In the genomic region with DNA sequence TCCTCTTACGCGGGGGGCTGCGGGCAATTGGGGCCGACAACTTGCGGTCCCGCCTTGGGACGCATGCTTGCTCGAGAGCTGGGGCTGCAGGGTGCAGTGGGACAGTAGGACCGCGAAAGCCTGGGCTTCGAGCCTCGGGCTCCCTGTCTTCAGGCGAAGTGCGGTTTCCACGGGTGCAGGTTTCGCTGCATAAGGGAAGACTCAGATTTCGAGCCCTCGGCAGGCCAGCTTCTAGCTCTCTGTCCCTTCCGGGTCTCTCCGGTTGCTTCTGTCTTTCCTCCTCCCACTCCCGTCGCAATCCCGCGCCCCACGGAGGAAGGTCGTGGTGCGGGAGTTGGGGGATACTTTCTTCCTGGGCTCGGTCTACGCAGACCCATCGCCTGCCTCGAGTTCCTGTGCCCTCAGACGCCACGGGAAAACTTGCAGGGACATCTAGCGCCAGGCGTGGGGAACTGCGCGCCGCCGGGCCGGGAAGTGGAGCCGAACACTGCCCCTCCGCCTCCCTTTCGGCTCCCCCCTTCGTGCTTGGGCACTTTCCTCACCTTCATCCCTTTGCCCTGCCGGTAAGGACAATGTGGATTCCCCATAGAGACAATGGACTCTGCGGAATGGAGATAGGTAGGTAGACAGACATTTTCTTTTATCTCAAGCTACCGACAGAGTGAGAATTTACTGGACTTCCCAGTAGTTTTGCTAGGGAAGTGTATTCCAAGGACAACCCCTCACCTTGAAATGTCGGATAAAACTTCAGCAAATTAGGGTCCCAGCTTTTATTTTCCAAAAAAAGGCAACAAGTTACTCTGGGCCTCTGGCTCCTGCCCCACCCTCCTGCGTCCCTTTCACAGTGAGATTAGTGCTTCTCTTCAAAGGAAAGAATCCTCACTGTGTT, we compare ENCODE assay signal across 8 cellular contexts. TPM values are rescaled to one million over a fixed set of nuclear protein-coding genes. Genes with fewer than 3 reads are reported as not detected.
DNase-seq lines count a peak whose midpoint lies in the region; ATAC-seq, FAIRE-seq and TF ChIP-seq lines count a peak whose summit lies in the region.

No MANE protein-coding gene starts in this region.

- peak in 1 of 10 experiments; percentile 34 for DNase-seq in CD4-positive, alpha-beta T cell
- DNase-seq in NCI-H2227 (lab: John Stamatoyannopoulos, UW; ENCODE audit: unreplicated experiment) = peak; percentile 80
- no peak for DNase-seq in astrocyte (ENCODE audit: low read depth)
- no peak for DNase-seq in sigmoid colon
- DNase-seq in NCI-H1105 (lab: John Stamatoyannopoulos, UW) = no peak

- H3K36me3 Mint-ChIP-seq in CD4-positive, alpha-beta T cell (ENCODE audit: low read depth) = peaks cover 30% of the 10 kb centered on the region
- peaks cover 2% of the 10 kb centered on the region for H3K36me3 Mint-ChIP-seq in astrocyte (ENCODE audit: low read depth, unreplicated experiment)

- no peak overlapping the region for H3K9ac ChIP-seq in astrocyte (ENCODE audit: low read length)

- H3K79me2 ChIP-seq in astrocyte (ENCODE audit: insufficient read depth, low read length) = no peaks in the 10 kb centered on the region

- intact Hi-C loops in CD4-positive, alpha-beta T cell (cut with DNase I, micrococcal nuclease) = loop anchor here in 1 of 2 experiments (5.0 to 10.0 kb wide), 2 partner anchors 44 to 1753 kb away; a partner anchor contains a TSS
- intact Hi-C loops in sigmoid colon (cut with DNase I) = loop anchor here (5.0 kb wide), 1 partner anchor 976 kb away; no protein-coding TSS in a partner anchor

- H2AFZ ChIP-seq in astrocyte (ENCODE audit: low read depth, low read length) = peak overlapping the region; percentile 75

- H3K9me3 ChIP-seq in CD4-positive, alpha-beta T cell (ENCODE audit: control insufficient read depth, low read length) = peaks cover 24% of the 10 kb centered on the region
- peaks cover 3% of the 10 kb centered on the region for H3K9me3 ChIP-seq in astrocyte (ENCODE audit: insufficient read depth, low read depth, low read length)
- peaks cover 0 to 3% (median 0%) of the 10 kb centered on the region in 4 donors for H3K9me3 ChIP-seq in sigmoid colon

- POLR2A ChIA-PET in CD4-positive, alpha-beta T cell (lab: Charles Lee) = interaction anchor here (1.5 kb wide), 1 partner anchor 9 kb away, joined by 4 read pairs; no protein-coding TSS in a partner anchor

- H3K27ac ChIP-seq in CD4-positive, alpha-beta T cell (ENCODE audit: low read depth, low read length) = no peak overlapping the region
- H3K27ac ChIP-seq in astrocyte (ENCODE audit: low read depth, low read length) (no peak overlapping the region), sigmoid colon (peak overlapping the region in 3 of 4 donors; percentile 92 to 96 (median 94))

- no peak for TF ChIP-seq EP300 in sigmoid colon (IDR thresholded peaks at IDR 0.05)

- peaks cover 36% of the 10 kb centered on the region for H3K4me1 Mint-ChIP-seq in CD4-positive, alpha-beta T cell (ENCODE audit: low read depth)
- no peaks in the 10 kb centered on the region for H3K4me1 Mint-ChIP-seq in astrocyte (ENCODE audit: low read depth, unreplicated experiment)

- H3K27me3 ChIP-seq in CD4-positive, alpha-beta T cell (ENCODE audit: control insufficient read depth, insufficient read depth, low read length) = peaks cover 93% of the 10 kb centered on the region
- H3K27me3 ChIP-seq in astrocyte (ENCODE audit: insufficient read depth, low read length) (peaks cover 94% of the 10 kb centered on the region), sigmoid colon (peaks cover 22 to 94% (median 22%) of the 10 kb centered on the region in 3 donors)

- H3K36me3 ChIP-seq in astrocyte (ENCODE audit: insufficient read depth, low read length) (no peaks in the 10 kb centered on the region), sigmoid colon (no peaks in the 10 kb centered on the region)

- CTCF ChIA-PET in CD4-positive, alpha-beta T cell (lab: Charles Lee) = no interaction called here

- peak overlapping the region; percentile 76 for H3K4me2 ChIP-seq in astrocyte (ENCODE audit: low read length)

- FAIRE-seq in astrocyte (lab: Jason Lieb, UNC) = no peak

- H3K4me3 ChIP-seq in astrocyte (ENCODE audit: insufficient read depth, low read depth, low read length) (peak overlapping the region; percentile 21), iPS-11a (ENCODE audit: low read depth, low read length) (peak overlapping the region; percentile 14), sigmoid colon (peak overlapping the region; percentile 24 to 51 (median 38))

- H3K27ac Mint-ChIP-seq in CD4-positive, alpha-beta T cell = peak overlapping the region; percentile 47
- H3K27ac Mint-ChIP-seq in astrocyte (ENCODE audit: unreplicated experiment) = no peak overlapping the region

- no peaks in the 10 kb centered on the region for H3K4me1 ChIP-seq in astrocyte (ENCODE audit: insufficient read depth, low read length)
- H3K4me1 ChIP-seq in sigmoid colon = peaks cover 0 to 55% (median 51%) of the 10 kb centered on the region in 4 donors

- TF ChIP-seq CTCF in CD4-positive, alpha-beta T cell (IDR thresholded peaks at IDR 0.05) = peak; percentile 24
- TF ChIP-seq CTCF in astrocyte (IDR thresholded peaks at IDR 0.05; ENCODE audit: insufficient read depth, low read depth, low read length) (peak; percentile 44), sigmoid colon (IDR thresholded peaks at IDR 0.05) (peak; percentile 77 to 83 (median 80))

- peaks cover 12% of the 10 kb centered on the region for H4K20me1 ChIP-seq in astrocyte (ENCODE audit: insufficient read depth, low read length)

- H3K4me3 Mint-ChIP-seq in CD4-positive, alpha-beta T cell = peak overlapping the region; percentile 72
- peak overlapping the region; percentile 85 for H3K4me3 Mint-ChIP-seq in astrocyte (ENCODE audit: unreplicated experiment)

- H3K27me3 Mint-ChIP-seq in CD4-positive, alpha-beta T cell = peaks cover 93% of the 10 kb centered on the region
- H3K27me3 Mint-ChIP-seq in astrocyte (ENCODE audit: low read depth, unreplicated experiment) = peaks cover 90% of the 10 kb centered on the region

- peaks cover 10% of the 10 kb centered on the region for H3K9me3 Mint-ChIP-seq in CD4-positive, alpha-beta T cell
- peaks cover 39% of the 10 kb centered on the region for H3K9me3 Mint-ChIP-seq in astrocyte (ENCODE audit: unreplicated experiment)

- WGBS in sigmoid colon, 2 donors = 4 to 6% methylated on average over 49 of the region's 49 CpGs

- no peak for TF ChIP-seq POLR2A in sigmoid colon (IDR thresholded peaks at IDR 0.05)

- no peak for ATAC-seq in CD4-positive, alpha-beta T cell (ENCODE audit: poor library complexity)
- ATAC-seq in GM19372 (IDR thresholded peaks at IDR 0.05; ENCODE audit: low read depth, unreplicated experiment) (peak; percentile 61), HG03354 (IDR thresholded peaks at IDR 0.05; ENCODE audit: poor library complexity, severe bottlenecking, unreplicated experiment) (no peak)

RNA-seq across cellular contexts. Expression of a gene that starts 4.2 kb away (rescaled TPM):
- total RNA-seq in CD4-positive, alpha-beta T cell = not detected
- total RNA-seq in astrocyte (not detected in 2 replicates), sigmoid colon (10 to 100 TPM; 18.7 to 48.9 (median 34.1) TPM)
- polyA plus RNA-seq in sigmoid colon = 1 to 10 TPM in 2 of 3 donors, not detected in 1; 2.3 to 2.4 TPM

RNA-seq across cellular contexts. Expression of a gene that starts 4.5 kb away (rescaled TPM):
- total RNA-seq in CD4-positive, alpha-beta T cell = not detected
- not detected in 2 replicates for total RNA-seq in astrocyte
- 1 to 10 TPM; 1.2 to 4.6 (median 2.1) TPM for total RNA-seq in sigmoid colon
- under 1 TPM in 1 of 3 donors, not detected in 2; 0.07 TPM for polyA plus RNA-seq in sigmoid colon

RNA-seq across cellular contexts. Expression of a gene that starts 11.3 kb away (rescaled TPM):
- total RNA-seq in CD4-positive, alpha-beta T cell = not detected
- total RNA-seq in astrocyte (not detected in 2 replicates), sigmoid colon (1 to 10 TPM in 3 of 4 donors, not detected in 1; 1.3 to 1.8 (median 1.7) TPM)
- under 1 TPM in 1 of 3 donors, not detected in 2; 0.15 TPM for polyA plus RNA-seq in sigmoid colon

RNA-seq across cellular contexts. Expression of a gene that starts 18.8 kb away (rescaled TPM):
- not detected for total RNA-seq in CD4-positive, alpha-beta T cell
- total RNA-seq in astrocyte = not detected in 2 replicates
- 10 to 100 TPM; 18.3 to 39.3 (median 24.9) TPM for total RNA-seq in sigmoid colon
- 1 to 10 TPM in 2 of 3 donors, under 1 TPM in 1; 0.69 to 3.6 (median 2.1) TPM for polyA plus RNA-seq in sigmoid colon

RNA-seq across cellular contexts. Expression of a gene that starts 28.3 kb away (rescaled TPM):
- not detected for total RNA-seq in CD4-positive, alpha-beta T cell
- total RNA-seq in astrocyte = not detected in 2 replicates
- total RNA-seq in sigmoid colon = 10 to 100 TPM; 10.7 to 46.0 (median 17.9) TPM
- 1 to 10 TPM in 2 of 3 donors, under 1 TPM in 1; 0.23 to 2.4 (median 1.5) TPM for polyA plus RNA-seq in sigmoid colon

Comparison
In these comparisons a context has a peak if more than half of its experiments do, and no peak if none do; other contexts are left out.
1. H3K27ac ChIP-seq: peak in sigmoid colon (3 of 4); none in CD4-positive, alpha-beta T cell (single experiment) and astrocyte (single experiment).
2. CTCF ChIP-seq: peak in every context shown above with its lines; median percentile 80 in sigmoid colon; 44 in astrocyte; 24 in CD4-positive, alpha-beta T cell.
3. RNA of a gene that starts 4.2 kb away (total RNA-seq): 18.7 to 48.9 TPM in sigmoid colon; not detected in CD4-positive, alpha-beta T cell and not detected in astrocyte; every median in the first group is over 10 times any median in the second.
4. Peak in every context shown above with its lines, with median percentiles within 50 percentile points of each other: H3K4me3 ChIP-seq.